18 cellular contexts compared by ENCODE assay signal in the genomic region with DNA sequence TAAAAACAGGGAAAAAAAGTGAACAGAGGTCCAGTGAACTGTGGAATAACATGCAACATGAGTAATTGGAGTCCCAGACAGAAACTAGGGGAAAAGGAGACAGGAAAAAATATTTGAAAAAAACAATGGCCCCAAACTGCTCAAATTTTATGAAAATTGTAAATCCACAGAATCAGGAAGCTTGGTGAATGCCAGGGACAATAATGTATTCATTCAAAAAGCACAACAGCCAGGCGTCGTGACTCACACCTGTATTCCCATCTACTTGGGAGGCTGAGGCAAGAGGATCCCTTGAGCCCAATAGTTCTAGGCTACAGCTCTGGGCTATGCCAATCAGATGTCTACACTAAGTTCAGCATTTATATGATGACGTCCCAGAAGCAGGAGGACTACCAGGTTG.
"Had no signal": no experiment of that assay in that cellular context is flagged by ENCODE, and none has a peak within 500 bp of the region (broad histone marks: within the 10 kb centered on the region; RNA-seq: fewer than 3 reads in every experiment).

No MANE protein-coding gene starts in this region.

- H3K27ac Mint-ChIP-seq: activated T-helper 2 cell treated with anti-CD3 and anti-CD28 coated beads, Interferon-gamma antibody, Interleukin-2, Interleukin-4, amounts not matched to agents 10 μg/mL and 5 μg/mL and 100 μg/mL, durations not matched to agents 14 hours and 24 hours and 36 hours; natural killer cell treated with Interleukin-12 subunit alpha and Interleukin-12 subunit beta and Interleukin-15 and Interleukin-18, amount 100 ng/mL, for 72 hours had no signal

- H3K9me3 ChIP-seq: prostate gland, SJCRH30, upper lobe of left lung had no signal

- H3K27ac ChIP-seq: prostate gland, SJCRH30, upper lobe of left lung had no signal

- H3K9me3 Mint-ChIP-seq: activated T-helper 2 cell treated with anti-CD3 and anti-CD28 coated beads, Interferon-gamma antibody, Interleukin-2, Interleukin-4, amounts not matched to agents 10 μg/mL and 5 μg/mL and 100 μg/mL, durations not matched to agents 14 hours and 24 hours and 36 hours; natural killer cell treated with Interleukin-12 subunit alpha and Interleukin-12 subunit beta and Interleukin-15 and Interleukin-18, amount 100 ng/mL, for 72 hours had no signal

- H3K4me3 Mint-ChIP-seq: natural killer cell treated with Interleukin-12 subunit alpha and Interleukin-12 subunit beta and Interleukin-15 and Interleukin-18, amount 100 ng/mL, for 72 hours had no signal

- H3K27me3 ChIP-seq: SJCRH30, upper lobe of left lung had no signal

- ATAC-seq: natural killer cell treated with Interleukin-12 subunit alpha and Interleukin-12 subunit beta and Interleukin-15 and Interleukin-18, amount 100 ng/mL, for 72 hours; stimulated activated naive CD8-positive, alpha-beta T cell treated with anti-CD3 and anti-CD28 coated beads, Interleukin-15, Interleukin-2, amounts not matched to agents 100 U/mL and 50 U/mL, for 24 hours had no signal

- DNase-seq: activated CD4-positive, alpha-beta T cell treated with anti-CD3 and anti-CD28 coated beads for 1 hour; activated CD4-positive, alpha-beta T cell treated with anti-CD3 and anti-CD28 coated beads, Interleukin-2, amount 50 U/mL, for 48 hours; activated naive CD4-positive, alpha-beta T cell treated with anti-CD3 and anti-CD28 coated beads, Interleukin-2, amount 50 U/mL, for 16 hours; aorta; effector CD4-positive, alpha-beta T cell; erythroblast; hypothalamus; occipital lobe; SJCRH30; stimulated activated CD4-positive, alpha-beta T cell treated with anti-CD3 and anti-CD28 coated beads, Interleukin-4, amount 100 ng/mL, for 1 hour; stimulated activated CD8-positive, alpha-beta memory T cell treated with anti-CD3 and anti-CD28 coated beads, Interleukin-4, amount 100 ng/mL, for 48 hours; stimulated activated naive CD8-positive, alpha-beta T cell treated with anti-CD3 and anti-CD28 coated beads, Interleukin-15, Interleukin-2, amounts not matched to agents 100 U/mL and 50 U/mL, for 24 hours; T-helper 9 cell; upper lobe of left lung had no signal

- H3K27me3 Mint-ChIP-seq: natural killer cell treated with Interleukin-12 subunit alpha and Interleukin-12 subunit beta and Interleukin-15 and Interleukin-18, amount 100 ng/mL, for 72 hours had no signal

- H3K4me1 ChIP-seq: prostate gland, SJCRH30 had no signal

- H3K4me3 ChIP-seq: lung, prostate gland, SJCRH30, upper lobe of left lung had no signal

- H3K36me3 ChIP-seq: prostate gland had no signal
